Comparison of ENCODE assay signal across 11 cellular contexts in the genomic region with DNA sequence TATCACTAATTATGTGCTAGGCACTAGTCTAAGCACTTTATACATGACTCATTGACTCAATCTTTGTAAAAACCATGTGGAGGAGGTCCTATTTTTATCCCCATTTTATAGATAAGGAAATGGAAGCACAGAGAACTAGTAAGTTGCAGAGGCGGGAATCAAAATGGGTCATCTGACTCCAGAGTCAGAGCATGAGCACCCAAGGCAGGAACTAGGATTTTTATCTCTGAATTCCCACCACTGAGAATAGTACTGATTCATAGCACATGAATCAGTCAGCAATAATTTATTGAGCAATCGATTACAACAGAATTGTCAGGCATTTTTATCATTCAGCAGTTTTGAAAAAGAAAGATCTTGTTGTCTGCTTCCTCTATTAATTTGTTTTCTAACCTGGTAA. TPM values are rescaled to one million over a fixed set of nuclear protein-coding genes. Genes with fewer than 3 reads are reported as not detected.
DNase-seq lines count a peak whose midpoint lies in the region; ATAC-seq and TF ChIP-seq lines count a peak whose summit lies in the region.
"Had no signal": no experiment of that assay in that cellular context is flagged by ENCODE, and none has a peak within 500 bp of the region (broad histone marks: within the 10 kb centered on the region; RNA-seq: fewer than 3 reads in every experiment).

No MANE protein-coding gene starts in this region.

- ATAC-seq in GM19397 (IDR thresholded peaks at IDR 0.05; ENCODE audit: unreplicated experiment) (no peak), GM18505 (IDR thresholded peaks at IDR 0.05; ENCODE audit: unreplicated experiment) (no peak), WTC11 (no peak)

- peak overlapping the region; percentile 42; the same call in 1 of the 2 replicates for H2AFZ ChIP-seq in PC-9
- no peak overlapping the region for H2AFZ ChIP-seq in osteoblast (ENCODE audit: low read length)

- no peaks in the 10 kb centered on the region for H3K27me3 ChIP-seq in PC-9 (ENCODE audit: insufficient read depth, low read depth)
- no peaks in the 10 kb centered on the region for H3K27me3 ChIP-seq in esophagus muscularis mucosa
- no peaks in the 10 kb centered on the region for H3K27me3 ChIP-seq in osteoblast (ENCODE audit: insufficient read depth, low read length)

- no peak for TF ChIP-seq POLR2A in esophagus muscularis mucosa (IDR thresholded peaks at IDR 0.05; ENCODE audit: low read depth)
- TF ChIP-seq POLR2A in GM18505 (IDR thresholded peaks at IDR 0.05; ENCODE audit: borderline replicate concordance, extremely low read depth, insufficient read depth, insufficient read length), result no peak

- no peaks in the 10 kb centered on the region for H3K9me2 ChIP-seq in PC-9 (ENCODE audit: insufficient read depth)

- no peaks in the 10 kb centered on the region for H4K20me1 ChIP-seq in PC-9 (ENCODE audit: insufficient read depth)
- H4K20me1 ChIP-seq in osteoblast (ENCODE audit: insufficient read depth, low read length), result peaks cover 3% of the 10 kb centered on the region

- H3K27ac Mint-ChIP-seq in WTC11, result no peak overlapping the region
- H3K27ac Mint-ChIP-seq: activated B cell treated with CpG ODN at 0.5 μM for 24 hours had no signal

- CTCF ChIA-PET in PC-9 (lab: Charles Lee), result no interaction called here
- CTCF ChIA-PET in WTC11 (lab: Charles Lee), result no interaction called here

- no peak for TF ChIP-seq EP300 in esophagus muscularis mucosa (IDR thresholded peaks at IDR 0.05)

- TF ChIP-seq CTCF in AG09319 (IDR thresholded peaks at IDR 0.05; ENCODE audit: low read depth, low read length) (no peak), PC-9 (conservative IDR thresholded peaks at IDR 0.05) (no peak), esophagus muscularis mucosa (IDR thresholded peaks at IDR 0.05) (no peak), osteoblast (IDR thresholded peaks at IDR 0.05; ENCODE audit: extremely low read depth, low read depth, low read length) (no peak), WTC11 (IDR thresholded peaks at IDR 0.05) (no peak)

- H3K9me3 Mint-ChIP-seq in WTC11, result peaks cover 38% of the 10 kb centered on the region

- intact Hi-C loops in PC-9 (cut with micrococcal nuclease; ENCODE audit: unreplicated experiment), result no loop called here
- intact Hi-C loops in esophagus muscularis mucosa (cut with DNase I), result no loop called here

- H3K4me3 Mint-ChIP-seq in WTC11, result no peak overlapping the region
- H3K4me3 Mint-ChIP-seq: activated B cell treated with CpG ODN at 0.5 μM for 24 hours had no signal

- H3K4me3 ChIP-seq in PC-9, result no peak overlapping the region; the same call in 1 of the 2 replicates
- H3K4me3 ChIP-seq in esophagus muscularis mucosa, result no peak overlapping the region
- no peak overlapping the region for H3K4me3 ChIP-seq in osteoblast (ENCODE audit: insufficient read depth, low read length)

- H3F3A ChIP-seq in PC-9 (ENCODE audit: insufficient read depth, low read depth), result peaks cover 22% of the 10 kb centered on the region

- H3K79me2 ChIP-seq in PC-9 (ENCODE audit: low read depth) (peaks cover 20% of the 10 kb centered on the region), osteoblast (ENCODE audit: insufficient read depth, low read length) (peaks cover 68% of the 10 kb centered on the region)

- no TSS peak for BruUV-seq in PC-9 (replicated peaks; lab: Mats Ljungman, UMichigan)

- H3K9me3 ChIP-seq in PC-9 (ENCODE audit: insufficient read depth, low read depth), result no peaks in the 10 kb centered on the region
- H3K9me3 ChIP-seq in esophagus muscularis mucosa, result no peaks in the 10 kb centered on the region
- no peaks in the 10 kb centered on the region for H3K9me3 ChIP-seq in osteoblast (ENCODE audit: low read depth, low read length)

- H3K27ac ChIP-seq in PC-9 (peak overlapping the region; percentile 99), esophagus muscularis mucosa (replicated peaks in 1 of 4) (peak overlapping the region; percentile 48 to 73 (median 60)), osteoblast (ENCODE audit: low read depth, low read length) (peak overlapping the region; percentile 88)

- WGBS in esophagus muscularis mucosa, result 54% methylated on average over 2 of the region's 2 CpGs

- H3K36me3 ChIP-seq in PC-9 (ENCODE audit: low read depth) (peaks cover 18% of the 10 kb centered on the region), esophagus muscularis mucosa (peaks cover 0 to 60% (median 41%) of the 10 kb centered on the region in 4 donors), osteoblast (ENCODE audit: insufficient read depth, low read length) (peaks cover 24% of the 10 kb centered on the region)

- H3K4me2 ChIP-seq in PC-9 (peak overlapping the region; percentile 70), osteoblast (ENCODE audit: insufficient read depth, low read length) (peak overlapping the region; percentile 49)

- peaks cover 15% of the 10 kb centered on the region for H3K4me1 Mint-ChIP-seq in WTC11

- POLR2A ChIA-PET in PC-9 (lab: Charles Lee; ENCODE audit: unreplicated experiment), result no interaction called here
- POLR2A ChIA-PET in WTC11 (lab: Charles Lee), result no interaction called here

- H3K27me3 Mint-ChIP-seq in WTC11 (ENCODE audit: low read depth), result peaks cover 3% of the 10 kb centered on the region; the same call in 1 of the 2 replicates
- H3K27me3 Mint-ChIP-seq: activated B cell treated with CpG ODN at 0.5 μM for 24 hours had no signal

- peak; percentile 70 for DNase-seq in AG09319 (ENCODE audit: extremely low read depth, low read depth)
- peak in 1 of 2 experiments; percentile 89 for DNase-seq in PC-9
- peak; percentile 39 for DNase-seq in esophagus muscularis mucosa (ENCODE audit: extremely low spot score)
- peak; percentile 92 for DNase-seq in osteoblast (ENCODE audit: insufficient read length, low spot score, missing footprints)
- no peak for DNase-seq in WTC11 (ENCODE audit: low spot score)
- no peak for DNase-seq in stimulated activated CD4-positive, alpha-beta T cell treated with anti-CD3 and anti-CD28 coated beads, Interleukin-2, amount 100 ng/mL, for 24 hours
- DNase-seq: activated B cell treated with CpG ODN at 0.5 μM for 24 hours, DND-41, retina had no signal

- H3K4me1 ChIP-seq in PC-9 (replicated peaks; ENCODE audit: insufficient read depth), result peaks cover 35% of the 10 kb centered on the region
- peaks cover 62 to 69% (median 66%) of the 10 kb centered on the region in 4 donors for H3K4me1 ChIP-seq in esophagus muscularis mucosa
- peaks cover 62% of the 10 kb centered on the region for H3K4me1 ChIP-seq in osteoblast (ENCODE audit: insufficient read depth, low read length)

- peaks cover 45% of the 10 kb centered on the region for H3K36me3 Mint-ChIP-seq in WTC11

TF ChIP-seq in WTC11, 78 proteins besides CTCF, POLR2A, EP300 and RAD21:
- TF ChIP-seq ELF4 (CRISPR knock-in tag; IDR thresholded peaks at IDR 0.05; ENCODE audit: low read depth) (no peak), ZNF416 (CRISPR knock-in tag; IDR thresholded peaks at IDR 0.05) (no peak), NR2C2 (CRISPR knock-in tag; IDR thresholded peaks at IDR 0.05) (no peak), TEAD4 (CRISPR knock-in tag; IDR thresholded peaks at IDR 0.05) (no peak), NR1H2 (CRISPR knock-in tag; IDR thresholded peaks at IDR 0.05) (no peak), GABPB1 (CRISPR knock-in tag; IDR thresholded peaks at IDR 0.05) (no peak), HMGA2 (CRISPR knock-in tag; IDR thresholded peaks at IDR 0.05) (no peak), JAZF1 (CRISPR knock-in tag; IDR thresholded peaks at IDR 0.05) (no peak), MYBL2 (CRISPR knock-in tag; IDR thresholded peaks at IDR 0.05) (no peak), SMAD4 (CRISPR knock-in tag; IDR thresholded peaks at IDR 0.05) (no peak)
- TF ChIP-seq, protein P1, sequence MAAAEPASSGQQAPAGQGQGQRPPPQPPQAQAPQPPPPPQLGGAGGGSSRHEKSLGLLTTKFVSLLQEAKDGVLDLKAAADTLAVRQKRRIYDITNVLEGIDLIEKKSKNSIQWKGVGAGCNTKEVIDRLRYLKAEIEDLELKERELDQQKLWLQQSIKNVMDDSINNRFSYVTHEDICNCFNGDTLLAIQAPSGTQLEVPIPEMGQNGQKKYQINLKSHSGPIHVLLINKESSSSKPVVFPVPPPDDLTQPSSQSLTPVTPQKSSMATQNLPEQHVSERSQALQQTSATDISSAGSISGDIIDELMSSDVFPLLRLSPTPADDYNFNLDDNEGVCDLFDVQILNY (CRISPR knock-in tag; IDR thresholded peaks at IDR 0.05), result no peak
- TF ChIP-seq, protein P2, sequence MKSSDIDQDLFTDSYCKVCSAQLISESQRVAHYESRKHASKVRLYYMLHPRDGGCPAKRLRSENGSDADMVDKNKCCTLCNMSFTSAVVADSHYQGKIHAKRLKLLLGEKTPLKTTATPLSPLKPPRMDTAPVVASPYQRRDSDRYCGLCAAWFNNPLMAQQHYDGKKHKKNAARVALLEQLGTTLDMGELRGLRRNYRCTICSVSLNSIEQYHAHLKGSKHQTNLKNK (CRISPR knock-in tag; IDR thresholded peaks at IDR 0.05), result no peak
- TF ChIP-seq, protein P3, sequence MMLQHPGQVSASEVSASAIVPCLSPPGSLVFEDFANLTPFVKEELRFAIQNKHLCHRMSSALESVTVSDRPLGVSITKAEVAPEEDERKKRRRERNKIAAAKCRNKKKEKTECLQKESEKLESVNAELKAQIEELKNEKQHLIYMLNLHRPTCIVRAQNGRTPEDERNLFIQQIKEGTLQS (CRISPR knock-in tag; conservative IDR thresholded peaks at IDR 0.05), result no peak

RNA-seq across cellular contexts. Expression of a gene that starts 19.3 kb away (rescaled TPM):
- total RNA-seq in PC-9 (2021) (37.6 and 64.7 TPM in 2 replicates), esophagus muscularis mucosa (100 to 1,000 TPM in 2 of 4 donors, 10 to 100 TPM in 2; 89.3 to 118 (median 106) TPM), osteoblast (200 and 216 TPM in 2 replicates), WTC11 (2021) (38.0 to 42.2 TPM (median 39.9 TPM) in 3 replicates)

RNA-seq across cellular contexts. Expression of a gene that starts 46.1 kb away (rescaled TPM):
- total RNA-seq in PC-9 (2021) (28.4 and 30.9 TPM in 2 replicates), esophagus muscularis mucosa (10 to 100 TPM; 29.6 to 44.4 (median 39.3) TPM), osteoblast (51.9 and 52.8 TPM in 2 replicates), WTC11 (2021) (76.2 to 84.5 TPM (median 79.3 TPM) in 3 replicates)

RNA-seq across cellular contexts. Expression of a gene that starts 57.2 kb away (rescaled TPM):
- total RNA-seq in PC-9 (2021) (2.2 and 2.5 TPM in 2 replicates), esophagus muscularis mucosa (1 to 10 TPM; 2.0 to 2.2 (median 2.1) TPM), osteoblast (under 0.01 and 0.36 TPM in 2 replicates), WTC11 (2021) (1.4 to 1.6 TPM (median 1.6 TPM) in 3 replicates)
- total RNA-seq: activated B cell treated with CpG ODN at 0.5 μM for 24 hours had no signal

Comparison
In these comparisons a context has a peak if more than half of its experiments do, and no peak if none do; other contexts are left out.
1. DNase-seq: peak in AG09319 (single experiment), esophagus muscularis mucosa (single experiment) and osteoblast (single experiment); none in WTC11 (single experiment) and stimulated activated CD4-positive, alpha-beta T cell treated with anti-CD3 and anti-CD28 coated beads, Interleukin-2, amount 100 ng/mL, for 24 hours (0 of 2).
2. Peak in every context shown above with its lines, with median percentiles within 50 percentile points of each other: H3K27ac ChIP-seq.